In the genomic region with DNA sequence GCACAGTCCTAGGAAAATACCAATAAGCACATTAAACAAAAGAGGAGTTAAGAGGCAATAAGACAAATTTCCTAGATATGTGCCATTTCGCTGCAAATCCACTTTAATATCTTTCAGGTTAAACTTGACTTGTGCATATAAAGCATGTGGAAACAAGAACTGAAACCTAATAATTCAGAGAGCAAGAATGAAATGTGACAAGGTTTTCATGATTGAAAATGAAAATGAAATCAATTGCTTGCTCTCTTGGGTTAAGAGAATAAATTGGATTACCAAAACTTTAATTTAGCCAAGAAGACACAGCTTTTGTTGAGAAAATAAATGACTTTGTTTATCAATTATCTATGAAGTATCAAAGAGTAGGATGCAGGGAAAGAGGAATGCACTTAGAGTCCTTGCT, we compare ENCODE assay signal across 15 cellular contexts.
DNase-seq lines count a peak whose midpoint lies in the region; ATAC-seq, FAIRE-seq and TF ChIP-seq lines count a peak whose summit lies in the region.
"Had no signal": no experiment of that assay in that cellular context is flagged by ENCODE, and none has a peak within 500 bp of the region (broad histone marks: within the 10 kb centered on the region; RNA-seq: fewer than 3 reads in every experiment).

No MANE protein-coding gene starts in this region.

- no peak for TF ChIP-seq CTCF in GM10248 (IDR thresholded peaks at IDR 0.05; ENCODE audit: control extremely low read depth, extremely low read depth, low read depth, missing control alignments)
- no peak for TF ChIP-seq CTCF in omental fat pad (IDR thresholded peaks at IDR 0.05)

- POLR2A ChIA-PET in GM10248 (lab: Yijun Ruan, JAX) = no interaction called here

- no peaks in the 10 kb centered on the region for H3K9me3 Mint-ChIP-seq in stimulated activated effector memory CD8-positive, alpha-beta T cell treated with anti-CD3 and anti-CD28 coated beads, Interleukin-12 subunit alpha, Interleukin-12 subunit beta, amount 100 ng/mL, for 72 hours
- H3K9me3 Mint-ChIP-seq: activated CD4-positive, alpha-beta T cell treated with anti-CD3 and anti-CD28 coated beads, Interleukin-2, amount 10 ng/mL, durations not matched to agents 24 days and 14 days had no signal

- no peak overlapping the region for H3K27ac Mint-ChIP-seq in stimulated activated effector memory CD8-positive, alpha-beta T cell treated with anti-CD3 and anti-CD28 coated beads, Interleukin-12 subunit alpha, Interleukin-12 subunit beta, amount 100 ng/mL, for 72 hours
- H3K27ac Mint-ChIP-seq: activated CD4-positive, alpha-beta T cell treated with anti-CD3 and anti-CD28 coated beads, Interleukin-2, amount 10 ng/mL, durations not matched to agents 24 days and 14 days had no signal

- CTCF ChIA-PET in GM10248 (lab: Yijun Ruan, JAX) = interaction anchor here (0.9 to 1.8 kb wide), 2 partner anchors 17 to 361 kb away, joined by 3 to 4 read pairs; no protein-coding TSS in a partner anchor

- H3K4me1 Mint-ChIP-seq in stimulated activated effector memory CD8-positive, alpha-beta T cell treated with anti-CD3 and anti-CD28 coated beads, Interleukin-12 subunit alpha, Interleukin-12 subunit beta, amount 100 ng/mL, for 72 hours = no peaks in the 10 kb centered on the region
- H3K4me1 Mint-ChIP-seq: activated CD4-positive, alpha-beta T cell treated with anti-CD3 and anti-CD28 coated beads, Interleukin-2, amount 10 ng/mL, durations not matched to agents 24 days and 14 days had no signal

- DNase-seq in GM10248 (ENCODE audit: extremely low spot score) = peak; percentile 27
- DNase-seq in RCC 7860 (ENCODE audit: low spot score) = no peak
- no peak for DNase-seq in MV-4-11 (lab: John Stamatoyannopoulos, UW)
- DNase-seq in omental fat pad (ENCODE audit: low spot score) = no peak
- DNase-seq in stimulated activated effector memory CD8-positive, alpha-beta T cell treated with anti-CD3 and anti-CD28 coated beads, Interleukin-12 subunit alpha, Interleukin-12 subunit beta, amount 100 ng/mL, for 72 hours (ENCODE audit: low spot score in 2 of 2) = no peak
- DNase-seq: activated CD4-positive, alpha-beta T cell treated with anti-CD3 and anti-CD28 coated beads, Interleukin-2, amount 10 ng/mL, durations not matched to agents 24 days and 14 days; activated effector memory CD4-positive, alpha-beta T cell treated with anti-CD3 and anti-CD28 coated beads, Interleukin-2, amount 50 U/mL, for 16 hours; dermis blood vessel endothelial cell; lower lobe of right lung; substantia nigra had no signal

- H3K4me3 Mint-ChIP-seq in stimulated activated effector memory CD8-positive, alpha-beta T cell treated with anti-CD3 and anti-CD28 coated beads, Interleukin-12 subunit alpha, Interleukin-12 subunit beta, amount 100 ng/mL, for 72 hours = no peak overlapping the region
- H3K4me3 Mint-ChIP-seq: activated CD4-positive, alpha-beta T cell treated with anti-CD3 and anti-CD28 coated beads, Interleukin-2, amount 10 ng/mL, durations not matched to agents 24 days and 14 days had no signal

- ATAC-seq in GM19328 (IDR thresholded peaks at IDR 0.05; ENCODE audit: unreplicated experiment) (peak; percentile 78), HG02623 (IDR thresholded peaks at IDR 0.05; ENCODE audit: unreplicated experiment) (peak; percentile 87), HG03354 (IDR thresholded peaks at IDR 0.05; ENCODE audit: poor library complexity, severe bottlenecking, unreplicated experiment) (peak; percentile 96), omental fat pad (ENCODE audit: low FRiP score) (no peak)
- ATAC-seq in stimulated activated effector memory CD8-positive, alpha-beta T cell treated with anti-CD3 and anti-CD28 coated beads, Interleukin-12 subunit alpha, Interleukin-12 subunit beta, amount 100 ng/mL, for 72 hours = no peak
- ATAC-seq: HCT116 had no signal

- FAIRE-seq in RCC 7860 (lab: Jason Lieb, UNC) = no peak
- FAIRE-seq: A204.1 had no signal

- no peaks in the 10 kb centered on the region for H3K36me3 Mint-ChIP-seq in stimulated activated effector memory CD8-positive, alpha-beta T cell treated with anti-CD3 and anti-CD28 coated beads, Interleukin-12 subunit alpha, Interleukin-12 subunit beta, amount 100 ng/mL, for 72 hours

Comparison
In these comparisons a context has a peak if more than half of its experiments do, and no peak if none do; other contexts are left out.
1. ATAC-seq: peak in GM19328 (single experiment), HG02623 (single experiment) and HG03354 (single experiment); none in omental fat pad (single experiment) and stimulated activated effector memory CD8-positive, alpha-beta T cell treated with anti-CD3 and anti-CD28 coated beads, Interleukin-12 subunit alpha, Interleukin-12 subunit beta, amount 100 ng/mL, for 72 hours (single experiment).